ENCODE assay signal across 17 cellular contexts in genomic region chr16:70470141-70470926, GRCh38. TPM values are rescaled to one million over a fixed set of nuclear protein-coding genes. Genes with fewer than 3 reads are reported as not detected.
DNase-seq lines count a peak whose midpoint lies in the region; ATAC-seq and TF ChIP-seq lines count a peak whose summit lies in the region.
"Had no signal": no experiment of that assay in that cellular context is flagged by ENCODE, and none has a peak within 500 bp of the region (broad histone marks: within the 10 kb centered on the region; RNA-seq: fewer than 3 reads in every experiment).

No MANE protein-coding gene starts in this region.

- no peak overlapping the region for H3K9ac ChIP-seq in mesenchymal stem cell (ENCODE audit: low read length)

- peak overlapping the region in 1 of 2 experiments; percentile 32 for H3K18ac ChIP-seq in mesenchymal stem cell (ENCODE audit: low read depth in 1 of 2, low read length in 2 of 2)

- H3K27me3 ChIP-seq in WERI-Rb-1 (ENCODE audit: insufficient read depth, low read depth, severe bottlenecking) (no peaks in the 10 kb centered on the region), mesenchymal stem cell (ENCODE audit: control insufficient read depth in 1 of 2, insufficient read depth in 1 of 2, low read length in 2 of 2) (no peaks in the 10 kb centered on the region), upper lobe of right lung (no peaks in the 10 kb centered on the region)

- peak overlapping the region in 1 of 2 experiments; percentile 9 for H3K4ac ChIP-seq in mesenchymal stem cell (ENCODE audit: low read depth in 1 of 2, low read length in 2 of 2)

- H3K36me3 ChIP-seq in WERI-Rb-1 (no peaks in the 10 kb centered on the region), mesenchymal stem cell (ENCODE audit: control insufficient read depth in 1 of 2, insufficient read depth in 2 of 2, low read depth in 1 of 2, low read length in 2 of 2) (peaks cover 8 to 62% of the 10 kb centered on the region in 2 experiments), upper lobe of right lung (peaks cover 25% of the 10 kb centered on the region)

- peaks cover 27% of the 10 kb centered on the region for H3K4me1 ChIP-seq in mesenchymal stem cell (ENCODE audit: control insufficient read depth, insufficient read depth, low read depth, low read length)
- no peaks in the 10 kb centered on the region for H3K4me1 ChIP-seq in upper lobe of right lung

- H2AFZ ChIP-seq in mesenchymal stem cell (ENCODE audit: low read depth, low read length) = no peak overlapping the region

- ATAC-seq in stimulated activated naive CD8-positive, alpha-beta T cell treated with anti-CD3 and anti-CD28 coated beads, Interleukin-15, amount 100 ng/mL, for 72 hours = no peak
- no peak for ATAC-seq in stimulated activated naive CD8-positive, alpha-beta T cell treated with anti-CD3 and anti-CD28 coated beads, Interleukin-15, Interleukin-2, amounts not matched to agents 100 U/mL and 50 U/mL, for 24 hours
- ATAC-seq in upper lobe of right lung (no peak), HG03460 (IDR thresholded peaks at IDR 0.05; ENCODE audit: unreplicated experiment) (no peak), HG03354 (IDR thresholded peaks at IDR 0.05; ENCODE audit: poor library complexity, severe bottlenecking, unreplicated experiment) (no peak), left lobe of liver (no peak)

- H3K27me3 Mint-ChIP-seq in stimulated activated naive CD8-positive, alpha-beta T cell treated with anti-CD3 and anti-CD28 coated beads, Interleukin-15, amount 100 ng/mL, for 72 hours = no peaks in the 10 kb centered on the region

- H3K79me1 ChIP-seq in mesenchymal stem cell (replicated peaks; ENCODE audit: low read length, poor library complexity, severe bottlenecking) = no peaks in the 10 kb centered on the region

- H3K9me3 ChIP-seq in WERI-Rb-1 (ENCODE audit: severe bottlenecking) (no peaks in the 10 kb centered on the region), mesenchymal stem cell (ENCODE audit: control insufficient read depth, low read length) (no peaks in the 10 kb centered on the region), upper lobe of right lung (no peaks in the 10 kb centered on the region)

- peak overlapping the region; percentile 53 for H4K91ac ChIP-seq in mesenchymal stem cell (ENCODE audit: low read length)

- H3K23ac ChIP-seq in mesenchymal stem cell (ENCODE audit: low read length in 2 of 2) = no peak overlapping the region

- peak overlapping the region; percentile 29 to 44 for H3K27ac Mint-ChIP-seq in stimulated activated naive CD8-positive, alpha-beta T cell treated with anti-CD3 and anti-CD28 coated beads, Interleukin-15, amount 100 ng/mL, for 72 hours

- no peak overlapping the region for H2BK5ac ChIP-seq in mesenchymal stem cell (ENCODE audit: low read depth, low read length, poor library complexity, severe bottlenecking)

- no peak overlapping the region for H3K4me2 ChIP-seq in mesenchymal stem cell (ENCODE audit: low read length, poor library complexity, severe bottlenecking)

- WGBS in mesenchymal stem cell = 96% methylated on average over 8 of the region's 10 CpGs

- H3K27ac ChIP-seq in WERI-Rb-1 (0 out of 2 replicates have a peak overlapping the region, but pooled peaks have one; percentile 15), mesenchymal stem cell (ENCODE audit: low read length, poor library complexity, severe bottlenecking) (no peak overlapping the region), upper lobe of right lung (no peak overlapping the region)
- H3K27ac ChIP-seq: C4-2B, SK-N-MC had no signal

- no peak overlapping the region for H2AK5ac ChIP-seq in mesenchymal stem cell (ENCODE audit: low read length, severe bottlenecking)

- no peak overlapping the region for H3K14ac ChIP-seq in mesenchymal stem cell (ENCODE audit: low read length in 2 of 2)

- no peak overlapping the region for H2BK15ac ChIP-seq in mesenchymal stem cell (ENCODE audit: low read depth, poor library complexity, severe bottlenecking)

- no peak overlapping the region for H3K4me3 Mint-ChIP-seq in stimulated activated naive CD8-positive, alpha-beta T cell treated with anti-CD3 and anti-CD28 coated beads, Interleukin-15, amount 100 ng/mL, for 72 hours

- intact Hi-C loops in upper lobe of right lung (cut with DNase I) = no loop called here

- TF ChIP-seq CTCF in WERI-Rb-1 (IDR thresholded peaks at IDR 0.05; ENCODE audit: low read depth, low read length) (no peak), upper lobe of right lung (IDR thresholded peaks at IDR 0.05) (no peak)

- no peak overlapping the region for H4K8ac ChIP-seq in mesenchymal stem cell (ENCODE audit: low read length)

- H3K9me3 Mint-ChIP-seq in stimulated activated naive CD8-positive, alpha-beta T cell treated with anti-CD3 and anti-CD28 coated beads, Interleukin-15, amount 100 ng/mL, for 72 hours = no peaks in the 10 kb centered on the region

- peaks cover under 1% of the 10 kb centered on the region for H3K4me1 Mint-ChIP-seq in stimulated activated naive CD8-positive, alpha-beta T cell treated with anti-CD3 and anti-CD28 coated beads, Interleukin-15, amount 100 ng/mL, for 72 hours

- H3K4me3 ChIP-seq in WERI-Rb-1 (ENCODE audit: low read depth, low read length) (no peak overlapping the region), mesenchymal stem cell (ENCODE audit: insufficient read depth in 1 of 2, low read depth in 1 of 2, low read length in 2 of 2) (peak overlapping the region in 1 of 2 experiments; percentile 15), upper lobe of right lung (no peak overlapping the region)
- H3K4me3 ChIP-seq: SK-N-MC had no signal

- no peak for DNase-seq in stimulated activated naive CD8-positive, alpha-beta T cell treated with anti-CD3 and anti-CD28 coated beads, Interleukin-15, amount 100 ng/mL, for 72 hours
- no peak for DNase-seq in stimulated activated naive CD8-positive, alpha-beta T cell treated with anti-CD3 and anti-CD28 coated beads, Interleukin-15, Interleukin-2, amounts not matched to agents 100 U/mL and 50 U/mL, for 24 hours
- DNase-seq in WERI-Rb-1 (no peak), mesenchymal stem cell (no peak), upper lobe of right lung (no peak), left lobe of liver (ENCODE audit: low spot score) (no peak)
- DNase-seq: DMS153, EL, NCI-H1417, NCI-H1930, NCI-H2171, NCI-H510A, NCI-H774 had no signal

- H2BK120ac ChIP-seq in mesenchymal stem cell (ENCODE audit: low read depth, low read length) = no peak overlapping the region

- no peak overlapping the region for H2BK12ac ChIP-seq in mesenchymal stem cell (ENCODE audit: low read length in 2 of 2)

RNA-seq across cellular contexts. Expression of gene FCSK, which starts 15.9 kb away (rescaled TPM):
- 3.7 TPM for polyA plus RNA-seq in mesenchymal stem cell (2013, experiment 1 of 2)
- polyA plus RNA-seq in mesenchymal stem cell (2013, experiment 2 of 2) = 3.7 TPM
- total RNA-seq in upper lobe of right lung (26.0 TPM), left lobe of liver (20.1 TPM)

RNA-seq across cellular contexts. Expression of gene ST3GAL2, which starts 31.4 kb away (rescaled TPM):
- polyA plus RNA-seq in mesenchymal stem cell (2013, experiment 1 of 2) = 52.5 TPM
- 48.9 TPM for polyA plus RNA-seq in mesenchymal stem cell (2013, experiment 2 of 2)
- total RNA-seq in upper lobe of right lung = 30.9 TPM
- 14.7 TPM for total RNA-seq in left lobe of liver

RNA-seq across cellular contexts. Expression of gene COG4, which starts 53.0 kb away (rescaled TPM):
- polyA plus RNA-seq in mesenchymal stem cell (2013, experiment 1 of 2) = 31.1 TPM
- 32.7 TPM for polyA plus RNA-seq in mesenchymal stem cell (2013, experiment 2 of 2)
- total RNA-seq in upper lobe of right lung = 63.0 TPM
- total RNA-seq in left lobe of liver = 31.2 TPM

RNA-seq across cellular contexts. Expression of gene SF3B3, which starts 53.3 kb away (rescaled TPM):
- 72.0 TPM for polyA plus RNA-seq in mesenchymal stem cell (2013, experiment 1 of 2)
- 74.7 TPM for polyA plus RNA-seq in mesenchymal stem cell (2013, experiment 2 of 2)
- total RNA-seq in upper lobe of right lung (174 TPM), left lobe of liver (92.3 TPM)
